ENCODE assay signal across 7 cellular contexts in the genomic region with DNA sequence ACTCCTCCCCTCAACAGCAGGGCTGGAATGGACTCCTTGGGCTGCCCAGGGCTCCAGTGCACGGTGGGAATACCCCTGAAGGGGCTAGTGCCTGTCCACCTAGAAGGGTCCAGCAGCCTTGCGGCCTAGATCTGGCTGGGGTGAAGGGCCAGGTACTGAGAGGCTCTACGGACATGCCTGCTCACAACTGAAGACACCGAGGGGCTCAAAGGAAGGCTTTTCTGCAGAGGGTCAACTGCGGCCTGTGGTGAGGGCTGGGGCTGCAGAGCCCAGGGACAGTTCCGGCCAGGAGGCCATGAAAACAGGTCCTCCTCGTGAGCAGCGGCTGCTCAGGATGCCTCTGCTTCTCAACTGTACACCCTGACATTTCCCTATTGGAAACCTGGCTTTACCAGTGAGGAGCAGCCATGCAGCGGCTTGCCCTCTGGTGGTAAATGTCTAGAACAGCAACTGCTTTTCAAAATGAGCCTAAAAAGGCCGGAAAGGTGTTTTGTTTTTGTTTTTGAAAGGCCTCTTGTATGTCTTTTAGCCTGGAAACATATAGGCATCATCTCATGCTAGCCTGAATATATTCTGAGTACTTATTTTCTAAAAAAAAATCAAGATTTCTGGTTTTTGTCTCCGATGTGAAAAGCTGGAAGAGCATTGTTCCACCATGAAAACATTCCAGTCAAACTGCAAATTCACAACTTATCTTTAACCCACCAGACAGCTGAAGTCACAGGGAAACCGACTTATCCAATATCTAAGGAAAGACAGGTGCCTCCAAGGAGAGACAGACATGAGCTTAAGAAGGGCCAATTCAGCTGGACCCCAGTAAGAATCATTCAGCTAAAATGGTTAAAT.
DNase-seq lines count a peak whose midpoint lies in the region; ATAC-seq and TF ChIP-seq lines count a peak whose summit lies in the region.

No MANE protein-coding gene starts in this region.

- no peaks in the 10 kb centered on the region for H3K4me1 ChIP-seq in GM23338 (ENCODE audit: insufficient read depth)

- H3K9me3 Mint-ChIP-seq in GM23338 (peaks cover 14% of the 10 kb centered on the region), brain (peaks cover 17 to 38% (median 28%) of the 10 kb centered on the region in 5 experiments)

- H3K9me2 ChIP-seq in GM23338 (ENCODE audit: insufficient read depth): no peaks in the 10 kb centered on the region

- H3K36me3 ChIP-seq in GM23338 (ENCODE audit: insufficient read depth): no peaks in the 10 kb centered on the region

- ATAC-seq in GM23338 (peak; percentile 65), GM18498 (IDR thresholded peaks at IDR 0.05; ENCODE audit: unreplicated experiment) (no peak)

- DNase-seq in COR-L47 (lab: John Stamatoyannopoulos, UW) (peak; percentile 13), GM23338 (ENCODE audit: low spot score) (peak; percentile 78), RKO (ENCODE audit: low spot score) (peak; percentile 59), iPS-NIHi7 (ENCODE audit: extremely low spot score) (peak; percentile 81)
- DNase-seq in stimulated activated CD4-positive, alpha-beta T cell treated with anti-CD3 and anti-CD28 coated beads, Interleukin-4, amount 100 ng/mL, for 24 hours: peak; percentile 48

- no peaks in the 10 kb centered on the region for H4K20me1 ChIP-seq in GM23338 (replicated peaks; ENCODE audit: insufficient read depth)

- H3K4me2 ChIP-seq in GM23338: no peak overlapping the region

- H3K27me3 Mint-ChIP-seq in GM23338 (ENCODE audit: insufficient read depth, low read depth, poor library complexity) (peaks cover 17% of the 10 kb centered on the region), brain (peaks cover 14% of the 10 kb centered on the region)

- no peak overlapping the region for H2AFZ ChIP-seq in GM23338

- H3K27ac ChIP-seq in GM23338 (ENCODE audit: low read depth): no peak overlapping the region

- H3F3A ChIP-seq in GM23338 (replicated peaks; ENCODE audit: low read depth): no peaks in the 10 kb centered on the region

- H3K4me1 Mint-ChIP-seq in GM23338 (peaks cover 5% of the 10 kb centered on the region), brain (peaks cover 23% of the 10 kb centered on the region)

- no peak overlapping the region for H3K4me3 Mint-ChIP-seq in GM23338
- H3K4me3 Mint-ChIP-seq in brain: no peak overlapping the region

- H3K36me3 Mint-ChIP-seq in GM23338 (ENCODE audit: low read depth) (0 out of 3 replicates have a peak, but pooled peaks cover 4% of the 10 kb centered on the region), brain (peaks cover 54% of the 10 kb centered on the region)

- no peak overlapping the region for H3K4me3 ChIP-seq in GM23338

- H3K27me3 ChIP-seq in GM23338 (ENCODE audit: insufficient read depth): peaks cover 5% of the 10 kb centered on the region

- no peaks in the 10 kb centered on the region for H3K79me2 ChIP-seq in GM23338 (replicated peaks; ENCODE audit: insufficient read depth)

- H3K27ac Mint-ChIP-seq in GM23338 (no peak overlapping the region), brain (no peak overlapping the region)

- TF ChIP-seq CTCF in GM23338 (conservative IDR thresholded peaks at IDR 0.05; ENCODE audit: low read depth in 2 of 2) (peak; percentile 76 to 86), brain (conservative IDR thresholded peaks at IDR 0.05) (peak; percentile 86)

TF ChIP-seq in GM23338, 12 proteins besides CTCF, POLR2A, EP300 and RAD21:
- no peak for TF ChIP-seq CREB1 (CRISPR knock-in tag; IDR thresholded peaks at IDR 0.05; ENCODE audit: low read depth)
- TF ChIP-seq ZNF331 (CRISPR knock-in tag; IDR thresholded peaks at IDR 0.05; ENCODE audit: low read depth): no peak
- TF ChIP-seq STAT1 (IDR thresholded peaks at IDR 0.05; ENCODE audit: unreplicated experiment): no peak
- no peak for TF ChIP-seq POLR2AphosphoS5 (IDR thresholded peaks at IDR 0.05; ENCODE audit: low read depth)
- TF ChIP-seq, protein P1, sequence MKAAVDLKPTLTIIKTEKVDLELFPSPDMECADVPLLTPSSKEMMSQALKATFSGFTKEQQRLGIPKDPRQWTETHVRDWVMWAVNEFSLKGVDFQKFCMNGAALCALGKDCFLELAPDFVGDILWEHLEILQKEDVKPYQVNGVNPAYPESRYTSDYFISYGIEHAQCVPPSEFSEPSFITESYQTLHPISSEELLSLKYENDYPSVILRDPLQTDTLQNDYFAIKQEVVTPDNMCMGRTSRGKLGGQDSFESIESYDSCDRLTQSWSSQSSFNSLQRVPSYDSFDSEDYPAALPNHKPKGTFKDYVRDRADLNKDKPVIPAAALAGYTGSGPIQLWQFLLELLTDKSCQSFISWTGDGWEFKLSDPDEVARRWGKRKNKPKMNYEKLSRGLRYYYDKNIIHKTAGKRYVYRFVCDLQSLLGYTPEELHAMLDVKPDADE (IDR thresholded peaks at IDR 0.05): no peak
- no peak for TF ChIP-seq NANOG (IDR thresholded peaks at IDR 0.05; ENCODE audit: borderline replicate concordance)
- TF ChIP-seq, protein P2, sequence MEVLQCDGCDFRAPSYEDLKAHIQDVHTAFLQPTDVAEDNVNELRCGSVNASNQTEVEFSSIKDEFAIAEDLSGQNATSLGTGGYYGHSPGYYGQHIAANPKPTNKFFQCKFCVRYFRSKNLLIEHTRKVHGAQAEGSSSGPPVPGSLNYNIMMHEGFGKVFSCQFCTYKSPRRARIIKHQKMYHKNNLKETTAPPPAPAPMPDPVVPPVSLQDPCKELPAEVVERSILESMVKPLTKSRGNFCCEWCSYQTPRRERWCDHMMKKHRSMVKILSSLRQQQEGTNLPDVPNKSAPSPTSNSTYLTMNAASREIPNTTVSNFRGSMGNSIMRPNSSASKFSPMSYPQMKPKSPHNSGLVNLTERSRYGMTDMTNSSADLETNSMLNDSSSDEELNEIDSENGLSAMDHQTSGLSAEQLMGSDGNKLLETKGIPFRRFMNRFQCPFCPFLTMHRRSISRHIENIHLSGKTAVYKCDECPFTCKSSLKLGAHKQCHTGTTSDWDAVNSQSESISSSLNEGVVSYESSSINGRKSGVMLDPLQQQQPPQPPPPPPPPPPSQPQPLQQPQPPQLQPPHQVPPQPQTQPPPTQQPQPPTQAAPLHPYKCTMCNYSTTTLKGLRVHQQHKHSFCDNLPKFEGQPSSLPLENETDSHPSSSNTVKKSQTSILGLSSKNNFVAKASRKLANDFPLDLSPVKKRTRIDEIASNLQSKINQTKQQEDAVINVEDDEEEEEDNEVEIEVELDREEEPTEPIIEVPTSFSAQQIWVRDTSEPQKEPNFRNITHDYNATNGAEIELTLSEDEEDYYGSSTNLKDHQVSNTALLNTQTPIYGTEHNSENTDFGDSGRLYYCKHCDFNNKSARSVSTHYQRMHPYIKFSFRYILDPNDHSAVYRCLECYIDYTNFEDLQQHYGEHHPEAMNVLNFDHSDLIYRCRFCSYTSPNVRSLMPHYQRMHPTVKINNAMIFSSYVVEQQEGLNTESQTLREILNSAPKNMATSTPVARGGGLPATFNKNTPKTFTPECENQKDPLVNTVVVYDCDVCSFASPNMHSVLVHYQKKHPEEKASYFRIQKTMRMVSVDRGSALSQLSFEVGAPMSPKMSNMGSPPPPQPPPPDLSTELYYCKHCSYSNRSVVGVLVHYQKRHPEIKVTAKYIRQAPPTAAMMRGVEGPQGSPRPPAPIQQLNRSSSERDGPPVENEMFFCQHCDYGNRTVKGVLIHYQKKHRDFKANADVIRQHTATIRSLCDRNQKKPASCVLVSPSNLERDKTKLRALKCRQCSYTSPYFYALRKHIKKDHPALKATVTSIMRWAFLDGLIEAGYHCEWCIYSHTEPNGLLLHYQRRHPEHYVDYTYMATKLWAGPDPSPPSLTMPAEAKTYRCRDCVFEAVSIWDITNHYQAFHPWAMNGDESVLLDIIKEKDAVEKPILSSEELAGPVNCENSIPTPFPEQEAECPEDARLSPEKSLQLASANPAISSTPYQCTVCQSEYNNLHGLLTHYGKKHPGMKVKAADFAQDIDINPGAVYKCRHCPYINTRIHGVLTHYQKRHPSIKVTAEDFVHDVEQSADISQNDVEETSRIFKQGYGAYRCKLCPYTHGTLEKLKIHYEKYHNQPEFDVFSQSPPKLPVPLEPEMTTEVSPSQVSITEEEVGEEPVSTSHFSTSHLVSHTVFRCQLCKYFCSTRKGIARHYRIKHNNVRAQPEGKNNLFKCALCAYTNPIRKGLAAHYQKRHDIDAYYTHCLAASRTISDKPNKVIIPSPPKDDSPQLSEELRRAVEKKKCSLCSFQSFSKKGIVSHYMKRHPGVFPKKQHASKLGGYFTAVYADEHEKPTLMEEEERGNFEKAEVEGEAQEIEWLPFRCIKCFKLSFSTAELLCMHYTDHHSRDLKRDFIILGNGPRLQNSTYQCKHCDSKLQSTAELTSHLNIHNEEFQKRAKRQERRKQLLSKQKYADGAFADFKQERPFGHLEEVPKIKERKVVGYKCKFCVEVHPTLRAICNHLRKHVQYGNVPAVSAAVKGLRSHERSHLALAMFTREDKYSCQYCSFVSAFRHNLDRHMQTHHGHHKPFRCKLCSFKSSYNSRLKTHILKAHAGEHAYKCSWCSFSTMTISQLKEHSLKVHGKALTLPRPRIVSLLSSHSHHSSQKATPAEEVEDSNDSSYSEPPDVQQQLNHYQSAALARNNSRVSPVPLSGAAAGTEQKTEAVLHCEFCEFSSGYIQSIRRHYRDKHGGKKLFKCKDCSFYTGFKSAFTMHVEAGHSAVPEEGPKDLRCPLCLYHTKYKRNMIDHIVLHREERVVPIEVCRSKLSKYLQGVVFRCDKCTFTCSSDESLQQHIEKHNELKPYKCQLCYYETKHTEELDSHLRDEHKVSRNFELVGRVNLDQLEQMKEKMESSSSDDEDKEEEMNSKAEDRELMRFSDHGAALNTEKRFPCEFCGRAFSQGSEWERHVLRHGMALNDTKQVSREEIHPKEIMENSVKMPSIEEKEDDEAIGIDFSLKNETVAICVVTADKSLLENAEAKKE (CRISPR knock-in tag; IDR thresholded peaks at IDR 0.05): no peak
- TF ChIP-seq JUNB (IDR thresholded peaks at IDR 0.05; ENCODE audit: unreplicated experiment): no peak
- TF ChIP-seq EZH2phosphoT487 (IDR thresholded peaks at IDR 0.05; ENCODE audit: unreplicated experiment): no peak
- no peak for TF ChIP-seq ZNF114 (CRISPR knock-in tag; IDR thresholded peaks at IDR 0.05)

Comparison
In these comparisons a context has a peak if more than half of its experiments do, and no peak if none do; other contexts are left out.
1. DNase-seq: peak in every context shown above with its lines; median percentile 81 in iPS-NIHi7; 78 in GM23338; 59 in RKO; 48 in stimulated activated CD4-positive, alpha-beta T cell treated with anti-CD3 and anti-CD28 coated beads, Interleukin-4, amount 100 ng/mL, for 24 hours; 13 in COR-L47.